In the genomic region with DNA sequence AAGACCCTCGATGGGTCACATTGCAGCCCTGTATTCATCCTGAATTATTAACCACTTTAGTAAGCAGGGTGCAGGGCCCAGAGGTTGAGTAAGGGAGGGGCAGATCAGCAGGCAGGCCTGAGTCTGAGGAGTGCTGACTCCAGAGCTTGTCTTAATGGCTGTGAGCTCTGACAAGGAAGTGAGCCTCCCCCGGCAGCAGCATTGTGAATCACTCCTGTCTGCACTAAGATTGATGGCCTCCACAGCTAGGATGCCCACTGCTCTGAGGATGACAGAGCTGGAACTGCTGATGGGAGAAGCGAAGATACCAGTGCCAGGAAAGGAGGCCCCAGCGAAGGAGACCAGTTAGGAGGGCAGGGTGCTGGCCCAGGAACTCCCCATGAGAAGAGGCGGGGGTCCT, we compare ENCODE assay signal across 17 cellular contexts. TPM values are rescaled to one million over a fixed set of nuclear protein-coding genes. Genes with fewer than 3 reads are reported as not detected.
A peak's percentile ranks its signal among the peaks of the same experiment; 100 is the strongest.
DNase-seq lines count a peak whose midpoint lies in the region; ATAC-seq, FAIRE-seq and TF ChIP-seq lines count a peak whose summit lies in the region.
"Had no signal": no experiment of that assay in that cellular context is flagged by ENCODE, and none has a peak within 500 bp of the region (broad histone marks: within the 10 kb centered on the region; RNA-seq: fewer than 3 reads in every experiment).

No MANE protein-coding gene starts in this region.

- DNase-seq in A549 (ENCODE audit: low read depth in 1 of 2, low spot score in 1 of 2) (peak in 1 of 2 experiments; percentile 56), HTR-8/SVneo (ENCODE audit: insufficient read length, low spot score) (peak; percentile 51), SK-N-SH (no peak), hepatic stellate cell (ENCODE audit: low spot score) (peak; percentile 43), SW 1271 (lab: John Stamatoyannopoulos, UW) (no peak), NCI-H524 treated with DMSO at 0.1 percent for 48 hours (lab: John Stamatoyannopoulos, UW) (no peak), iPS-NIHi7 (ENCODE audit: extremely low spot score) (no peak)
- DNase-seq in activated naive CD4-positive, alpha-beta T cell (lab: John Stamatoyannopoulos, UW), result no peak
- DNase-seq: activated CD4-positive, alpha-beta T cell treated with anti-CD3 and anti-CD28 coated beads for 48 hours; activated T-cell treated with anti-CD3 and anti-CD28 coated beads, Interleukin-2, amount 50 U/mL, for 1 hour; NCI-H1105 treated with DMSO at 0.1 percent for 48 hours; NCI-H510A; sigmoid colon; stimulated activated naive B cell treated with anti-CD40 and anti-IgM and Interleukin-4, amounts not matched to agents 10 μg/mL and 1 μg/mL and 100 μg/mL, for 72 hours; T-helper 2 cell had no signal

- no peaks in the 10 kb centered on the region for H3K79me2 ChIP-seq in SK-N-SH (ENCODE audit: insufficient read depth)

- peaks cover 22% of the 10 kb centered on the region for H3K27me3 ChIP-seq in SK-N-SH (ENCODE audit: insufficient read depth)

- 67% methylated on average over 4 of the region's 5 CpGs for WGBS in A549 (ENCODE audit: missing lambda C conversion rate)
- WGBS in SK-N-SH (ENCODE audit: low lambda C conversion rate), result 42% methylated on average over 5 of the region's 5 CpGs

- no peak overlapping the region for H3K9ac ChIP-seq in SK-N-SH

- H3K4me1 ChIP-seq in A549 (peaks cover 12% of the 10 kb centered on the region; the same call in 1 of the 3 replicates), SK-N-SH (ENCODE audit: control insufficient read depth in 1 of 2, insufficient read depth in 2 of 2, low read depth in 1 of 2, low read length in 1 of 2) (no peaks in the 10 kb centered on the region; a peak in 1 of 4 replicates)

- ATAC-seq in A549, result peak; percentile 54 to 70
- ATAC-seq: stimulated activated naive B cell treated with anti-CD40 and anti-IgM and Interleukin-4, amounts not matched to agents 10 μg/mL and 1 μg/mL and 100 μg/mL, for 72 hours had no signal

- H3K9me3 ChIP-seq in A549 (no peaks in the 10 kb centered on the region), SK-N-SH (no peaks in the 10 kb centered on the region)
- H3K9me3 ChIP-seq: adrenal gland, sigmoid colon had no signal

- no peak for TF ChIP-seq RAD21 in A549 (conservative IDR thresholded peaks at IDR 0.05 in 1 of 2, IDR thresholded peaks at IDR 0.05 in 1 of 2)
- no peak for TF ChIP-seq RAD21 in SK-N-SH (IDR thresholded peaks at IDR 0.05; ENCODE audit: low read length)

- H3K4me3 ChIP-seq in A549, result no peak overlapping the region
- H3K4me3 ChIP-seq in SK-N-SH (ENCODE audit: low read depth in 2 of 2, low read length in 1 of 2), result no peak overlapping the region
- H3K4me3 ChIP-seq: adrenal gland, sigmoid colon had no signal

- H4K20me1 ChIP-seq in SK-N-SH (ENCODE audit: insufficient read depth), result no peaks in the 10 kb centered on the region

- FAIRE-seq in A549 (lab: Jason Lieb, UNC), result no peak
- FAIRE-seq in HTR-8/SVneo (lab: Jason Lieb, UNC), result peak; percentile 72
- FAIRE-seq: colon had no signal

- no peak for TF ChIP-seq POLR2A in A549 (IDR thresholded peaks at IDR 0.05; ENCODE audit: low read length)

- no peak for TF ChIP-seq CTCF in A549 (IDR thresholded peaks at IDR 0.05)
- no peak for TF ChIP-seq CTCF in SK-N-SH (IDR thresholded peaks at IDR 0.05)

- no peaks in the 10 kb centered on the region for H3K36me3 ChIP-seq in SK-N-SH (replicated peaks in 1 of 2; ENCODE audit: control insufficient read depth in 1 of 2, insufficient read depth in 2 of 2, low read length in 1 of 2)
- H3K36me3 ChIP-seq: adrenal gland, sigmoid colon had no signal

- no peaks in the 10 kb centered on the region for H3F3A ChIP-seq in SK-N-SH (replicated peaks; ENCODE audit: insufficient read depth)

- H3K4me2 ChIP-seq in A549, result no peak overlapping the region
- no peak overlapping the region for H3K4me2 ChIP-seq in SK-N-SH

- TF ChIP-seq EP300 in A549 (IDR thresholded peaks at IDR 0.05), result no peak
- TF ChIP-seq EP300 in SK-N-SH (IDR thresholded peaks at IDR 0.05; ENCODE audit: borderline replicate concordance in 1 of 2, low read depth in 1 of 2, low read length in 1 of 2), result no peak

- H3K9me2 ChIP-seq in SK-N-SH, result no peaks in the 10 kb centered on the region

- POLR2A ChIA-PET in A549 (lab: Yijun Ruan, JAX), result no interaction called here
- POLR2A ChIA-PET in SK-N-SH (lab: Yijun Ruan, JAX), result interaction anchor here (2.0 kb wide), 1 partner anchor 46 kb away, joined by 5 read pairs; a partner anchor contains a TSS

- CTCF ChIA-PET in A549 (lab: Yijun Ruan, JAX) (interaction anchor here (1.0 to 4.1 kb wide), 7 partner anchors 12 to 316 kb away, joined by 3 to 18 read pairs (median 4); no protein-coding TSS in a partner anchor), SK-N-SH (lab: Yijun Ruan, JAX) (interaction anchor here (1.8 kb wide), 1 partner anchor 95 kb away, joined by 5 read pairs; no protein-coding TSS in a partner anchor)

- H3K27ac ChIP-seq in A549 (no peak overlapping the region), SK-N-SH (ENCODE audit: low read depth in 2 of 2, low read length in 1 of 2) (no peak overlapping the region)
- H3K27ac ChIP-seq: sigmoid colon had no signal

- no peak overlapping the region for H2AFZ ChIP-seq in SK-N-SH (ENCODE audit: low read depth)

TF ChIP-seq in A549, 52 proteins besides CTCF, POLR2A, EP300 and RAD21:
- no peak for TF ChIP-seq CHD4 (IDR thresholded peaks at IDR 0.05; ENCODE audit: borderline replicate concordance)
- peak; percentile 77 for TF ChIP-seq HOXB5 (CRISPR knock-in tag; IDR thresholded peaks at IDR 0.05)

TF ChIP-seq in SK-N-SH, 30 proteins besides CTCF, POLR2A, EP300 and RAD21:
- TF ChIP-seq, protein P1, sequence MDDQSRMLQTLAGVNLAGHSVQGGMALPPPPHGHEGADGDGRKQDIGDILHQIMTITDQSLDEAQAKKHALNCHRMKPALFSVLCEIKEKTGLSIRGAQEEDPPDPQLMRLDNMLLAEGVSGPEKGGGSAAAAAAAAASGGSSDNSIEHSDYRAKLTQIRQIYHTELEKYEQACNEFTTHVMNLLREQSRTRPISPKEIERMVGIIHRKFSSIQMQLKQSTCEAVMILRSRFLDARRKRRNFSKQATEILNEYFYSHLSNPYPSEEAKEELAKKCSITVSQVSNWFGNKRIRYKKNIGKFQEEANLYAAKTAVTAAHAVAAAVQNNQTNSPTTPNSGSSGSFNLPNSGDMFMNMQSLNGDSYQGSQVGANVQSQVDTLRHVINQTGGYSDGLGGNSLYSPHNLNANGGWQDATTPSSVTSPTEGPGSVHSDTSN (IDR thresholded peaks at IDR 0.05), result peak; percentile 56; the same call in 1 of the 2 replicates
- TF ChIP-seq, protein P2, sequence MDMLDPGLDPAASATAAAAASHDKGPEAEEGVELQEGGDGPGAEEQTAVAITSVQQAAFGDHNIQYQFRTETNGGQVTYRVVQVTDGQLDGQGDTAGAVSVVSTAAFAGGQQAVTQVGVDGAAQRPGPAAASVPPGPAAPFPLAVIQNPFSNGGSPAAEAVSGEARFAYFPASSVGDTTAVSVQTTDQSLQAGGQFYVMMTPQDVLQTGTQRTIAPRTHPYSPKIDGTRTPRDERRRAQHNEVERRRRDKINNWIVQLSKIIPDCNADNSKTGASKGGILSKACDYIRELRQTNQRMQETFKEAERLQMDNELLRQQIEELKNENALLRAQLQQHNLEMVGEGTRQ (IDR thresholded peaks at IDR 0.05; ENCODE audit: borderline replicate concordance, low read depth, low read length), result no peak
TF ChIP-seq in SK-N-SH: peak in this region for 1.

RNA-seq across cellular contexts. Expression of a gene that starts 46.5 kb away (rescaled TPM):
- polyA plus RNA-seq in A549 (2011; rRNA removed) (9.0 and 17.6 TPM in 2 replicates), A549 (2017; fragmentation: RNase III; extraction: RNeasy Plus Mini Kit Qiagen cat#74134 plus additional on column Dnase treatment) (10.8 to 12.6 TPM (median 11.7 TPM) in 3 replicates), SK-N-SH (2012; rRNA removed) (6.6 and 8.5 TPM in 2 replicates)
- polyA plus RNA-seq in A549 (2012; cell fraction: cytosol; rRNA removed), result 3.4 and 5.5 TPM in 2 replicates
- 6.1 TPM in 2 replicates for polyA plus RNA-seq in A549 (2012; cell fraction: nucleus; rRNA removed)
- polyA minus RNA-seq in A549 (2011; rRNA and poly(A)+ RNA removed), result 6.7 and 7.3 TPM in 2 replicates
- 7.5 and 9.3 TPM in 2 replicates for polyA plus RNA-seq in SK-N-SH (2012; cell fraction: cytosol; rRNA removed)
- 15.9 and 19.3 TPM in 2 replicates for polyA plus RNA-seq in SK-N-SH (2012; cell fraction: nucleus; rRNA removed)

Comparison
In these comparisons a context has a peak if more than half of its experiments do, and no peak if none do; other contexts are left out.
1. DNase-seq: peak in HTR-8/SVneo (single experiment) and hepatic stellate cell (single experiment); none in SK-N-SH (single experiment), activated naive CD4-positive, alpha-beta T cell (0 of 4), SW 1271 (0 of 2), NCI-H524 treated with DMSO at 0.1 percent for 48 hours (single experiment) and iPS-NIHi7 (single experiment).